Comparison of ENCODE assay signal across 26 cellular contexts in genomic region chr4:94689155-94689554, GRCh38.
"Had no signal": no experiment of that assay in that cellular context is flagged by ENCODE, and none has a peak within 500 bp of the region (broad histone marks: within the 10 kb centered on the region; RNA-seq: fewer than 3 reads in every experiment).

No MANE protein-coding gene starts in this region.

- FAIRE-seq: colon, endometrium, endothelial cell of umbilical vein had no signal

- DNase-seq: activated CD4-positive, alpha-beta memory T cell treated with anti-CD3 and anti-CD28 coated beads, Interleukin-2, amount 10 ng/mL, durations not matched to agents 7 days and 5 days; activated CD4-positive, alpha-beta T cell treated with anti-CD3 and anti-CD28 coated beads for 1 hour; activated CD4-positive, alpha-beta T cell treated with anti-CD3 and anti-CD28 coated beads for 4 hours; activated CD4-positive, alpha-beta T cell treated with anti-CD3 and anti-CD28 coated beads, Interleukin-2, amount 10 ng/mL, durations not matched to agents 7 days and 5 days; activated CD4-positive, alpha-beta T cell treated with anti-CD3 and anti-CD28 coated beads, Interleukin-2, amount 50 U/mL, for 4 hours; activated effector memory CD4-positive, alpha-beta T cell treated with Interleukin-2 at 50 U/mL for 16 hours; activated gamma-delta T cell treated with Interleukin-2 at 50 U/mL for 16 hours; activated naive CD4-positive, alpha-beta T cell treated with anti-CD3 and anti-CD28 coated beads, Interleukin-2, amount 50 U/mL, for 16 hours; activated naive CD4-positive, alpha-beta T cell treated with Interleukin-2 at 50 U/mL for 16 hours; activated T-cell treated with anti-CD3 and anti-CD28 coated beads, Interleukin-2, amount 50 U/mL, for 4 hours; amygdala; aorta; body of pancreas; caudate nucleus; effector CD8-positive, alpha-beta T cell; esophagus squamous epithelium; foreskin melanocyte; heart right ventricle; T-helper 2 cell had no signal

- ATAC-seq: activated T-cell treated with anti-CD3 and anti-CD28 coated beads, Interleukin-2, amount 50 U/mL, for 4 hours; activated T-helper 17 cell treated with anti-CD3 and anti-CD28 coated beads, Interleukin-2, amount 50 U/mL, for 72 hours; body of pancreas; gastroesophageal sphincter; heart right ventricle; WTC11 had no signal

- H3K9me3 ChIP-seq: body of pancreas, esophagus squamous epithelium, gastroesophageal sphincter, heart right ventricle had no signal

- H3K36me3 ChIP-seq: esophagus squamous epithelium, gastroesophageal sphincter, heart right ventricle had no signal

- H3K27me3 ChIP-seq: body of pancreas, esophagus squamous epithelium, gastroesophageal sphincter had no signal

- H3K4me3 ChIP-seq: body of pancreas, esophagus squamous epithelium, gastroesophageal sphincter, heart right ventricle had no signal

- H3K4me1 ChIP-seq: body of pancreas, esophagus squamous epithelium, gastroesophageal sphincter, heart right ventricle had no signal

- H3K27ac ChIP-seq: body of pancreas, epithelial cell of prostate, esophagus squamous epithelium, gastroesophageal sphincter, heart right ventricle had no signal
